22 cellular contexts compared by ENCODE assay signal in genomic region chr10:20614911-20615310, GRCh38.
DNase-seq lines count a peak whose midpoint lies in the region; ATAC-seq and TF ChIP-seq lines count a peak whose summit lies in the region.
"Had no signal": no experiment of that assay in that cellular context is flagged by ENCODE, and none has a peak within 500 bp of the region (broad histone marks: within the 10 kb centered on the region; RNA-seq: fewer than 3 reads in every experiment).

No MANE protein-coding gene starts in this region.

- no peak for TF ChIP-seq EP300 in suprapubic skin (IDR thresholded peaks at IDR 0.05)

- no peak overlapping the region for H2AK5ac ChIP-seq in mesendoderm (ENCODE audit: low read length)

- no peaks in the 10 kb centered on the region for H3K79me2 ChIP-seq in mesendoderm (ENCODE audit: control insufficient read depth, insufficient read depth, low read length)

- H3K9me3 ChIP-seq in HUES64 (ENCODE audit: insufficient read depth, low read depth, low read length) (no peaks in the 10 kb centered on the region), suprapubic skin (no peaks in the 10 kb centered on the region)

- no peak overlapping the region for H2BK120ac ChIP-seq in mesendoderm (ENCODE audit: low read depth, low read length)

- no peak overlapping the region for H3K23ac ChIP-seq in mesendoderm (ENCODE audit: low read length)

- TF ChIP-seq CTCF in coronary artery (IDR thresholded peaks at IDR 0.05) (no peak), suprapubic skin (IDR thresholded peaks at IDR 0.05) (no peak)

- no peak overlapping the region for H2BK5ac ChIP-seq in mesendoderm (ENCODE audit: low read length)

- H2BK15ac ChIP-seq in mesendoderm (replicated peaks; ENCODE audit: low read depth): no peak overlapping the region

- H3K36me3 ChIP-seq in HUES64 (ENCODE audit: insufficient read depth, low read length) (no peaks in the 10 kb centered on the region), mesendoderm (ENCODE audit: control insufficient read depth, insufficient read depth, low read length) (no peaks in the 10 kb centered on the region), suprapubic skin (no peaks in the 10 kb centered on the region)
- H3K36me3 ChIP-seq: BLaER1 treated with 17β-estradiol and CSF1 and Interleukin-3, amounts not matched to agents 10 nM and 100 nM had no signal

- H3K27me3 ChIP-seq in HUES64 (ENCODE audit: insufficient read depth, low read length) (no peaks in the 10 kb centered on the region), mesendoderm (ENCODE audit: insufficient read depth, low read length, poor library complexity) (no peaks in the 10 kb centered on the region), suprapubic skin (no peaks in the 10 kb centered on the region)
- H3K27me3 ChIP-seq: BLaER1 treated with 17β-estradiol and CSF1 and Interleukin-3, amounts not matched to agents 10 nM and 100 nM had no signal

- H3K4me1 ChIP-seq in HUES64 (ENCODE audit: insufficient read depth, low read length): peaks cover 21% of the 10 kb centered on the region
- no peaks in the 10 kb centered on the region for H3K4me1 ChIP-seq in mesendoderm (ENCODE audit: control insufficient read depth, low read depth, low read length)
- H3K4me1 ChIP-seq in suprapubic skin: no peaks in the 10 kb centered on the region

- H3K4ac ChIP-seq in mesendoderm (ENCODE audit: low read depth, low read length): no peak overlapping the region

- H3K4me3 ChIP-seq in HUES64 (ENCODE audit: low read length) (no peak overlapping the region), mesendoderm (ENCODE audit: low read length) (no peak overlapping the region), coronary artery (no peak overlapping the region), suprapubic skin (no peak overlapping the region)
- H3K4me3 ChIP-seq: BLaER1 treated with 17β-estradiol and CSF1 and Interleukin-3, amounts not matched to agents 10 nM and 100 nM; GM12878 had no signal

- 65% methylated on average over 3 of the region's 3 CpGs for WGBS in HUES64
- no CpG with 5 or more reads among the region's 3 CpGs for WGBS in mesendoderm (ENCODE audit: extremely low coverage, insufficient coverage, low lambda C conversion rate)
- WGBS in suprapubic skin: 97% methylated on average over 3 of the region's 3 CpGs

- no peak overlapping the region for H3K56ac ChIP-seq in mesendoderm (ENCODE audit: low read length)

- DNase-seq in DMS53 treated with DMSO at 0.1 percent for 48 hours (lab: John Stamatoyannopoulos, UW; ENCODE audit: unreplicated experiment): peak; percentile 7
- peak; percentile 76 for DNase-seq in iPS DF 4.7 (ENCODE audit: extremely low read depth, low spot score)
- DNase-seq in mesendoderm: peak; percentile 21
- no peak for DNase-seq in coronary artery (ENCODE audit: low spot score)
- DNase-seq in EL: no peak
- DNase-seq in suprapubic skin (ENCODE audit: low spot score in 2 of 2): no peak
- DNase-seq: 8988T; Calu3; CD8-positive, alpha-beta T cell; KBM-7; MM.1S; NCI-H1048; NCI-H1417 treated with DMSO at 0.1 percent for 48 hours; NCI-H187; NCI-H446; NCI-H526; Right ventricle myocardium superior had no signal

- no peak overlapping the region for H4K5ac ChIP-seq in mesendoderm (ENCODE audit: low read length)

- 0 out of 2 replicates have a peak overlapping the region, but pooled peaks have one; percentile 15 for H3K9ac ChIP-seq in HUES64 (ENCODE audit: low read depth, low read length)
- no peak overlapping the region for H3K9ac ChIP-seq in mesendoderm (ENCODE audit: low read length)
- H3K9ac ChIP-seq: BLaER1 treated with 17β-estradiol and CSF1 and Interleukin-3, amounts not matched to agents 10 nM and 100 nM had no signal

- no peak overlapping the region for H3K18ac ChIP-seq in mesendoderm (ENCODE audit: low read length)

- peak overlapping the region; percentile 60; the same call in 1 of the 2 replicates for H3K27ac ChIP-seq in HUES64 (ENCODE audit: low read depth, low read length)
- H3K27ac ChIP-seq in mesendoderm (ENCODE audit: low read depth, low read length): no peak overlapping the region
- H3K27ac ChIP-seq in coronary artery: no peak overlapping the region
- no peak overlapping the region for H3K27ac ChIP-seq in suprapubic skin
- H3K27ac ChIP-seq: BLaER1 treated with 17β-estradiol and CSF1 and Interleukin-3, amounts not matched to agents 10 nM and 100 nM had no signal

- no peak overlapping the region for H3K4me2 ChIP-seq in mesendoderm (ENCODE audit: low read length)
- H3K4me2 ChIP-seq: BLaER1 treated with 17β-estradiol and CSF1 and Interleukin-3, amounts not matched to agents 10 nM and 100 nM had no signal

- TF ChIP-seq POLR2A in suprapubic skin (IDR thresholded peaks at IDR 0.05): no peak

- H4K8ac ChIP-seq in mesendoderm (ENCODE audit: low read depth, low read length): no peak overlapping the region

- no peaks in the 10 kb centered on the region for H3K79me1 ChIP-seq in mesendoderm (ENCODE audit: low read length)

- no peak for ATAC-seq in HG03025 (IDR thresholded peaks at IDR 0.05; ENCODE audit: low FRiP score, unreplicated experiment)
- ATAC-seq: CD8-positive, alpha-beta T cell; GM12878; HCT116 had no signal

Comparison
In these comparisons a context has a peak if more than half of its experiments do, and no peak if none do; other contexts are left out.
1. DNase-seq: peak in DMS53 treated with DMSO at 0.1 percent for 48 hours (single experiment), iPS DF 4.7 (single experiment) and mesendoderm (single experiment); none in coronary artery (single experiment), EL (single experiment) and suprapubic skin (0 of 2).